Comparison of ENCODE assay signal across 8 cellular contexts in genomic region chr11:3049430-3050243, GRCh38.
DNase-seq lines count a peak whose midpoint lies in the region; ATAC-seq and TF ChIP-seq lines count a peak whose summit lies in the region.

No MANE protein-coding gene starts in this region.

- peaks cover 27% of the 10 kb centered on the region for H3K4me1 ChIP-seq in HUES6 (ENCODE audit: control insufficient read depth, insufficient read depth, low read length)

- H3K27ac ChIP-seq in HUES6 (ENCODE audit: low read depth, low read length), result no peak overlapping the region

- peak overlapping the region; percentile 5 for H3K9ac ChIP-seq in HUES6 (ENCODE audit: low read length)

- TF ChIP-seq CTCF in astrocyte of the cerebellum (IDR thresholded peaks at IDR 0.05; ENCODE audit: low read depth, low read length, missing control alignments), result peak; percentile 28

- no peak overlapping the region for H3K4me3 ChIP-seq in HUES6 (ENCODE audit: low read depth, low read length)
- H3K4me3 ChIP-seq in astrocyte of the cerebellum (ENCODE audit: low read depth, low read length), result no peak overlapping the region

- DNase-seq in DMS79 (lab: John Stamatoyannopoulos, UW), result peak; percentile 53
- peak; percentile 35 for DNase-seq in T follicular helper cell (ENCODE audit: low read depth)
- DNase-seq in astrocyte of the cerebellum (ENCODE audit: low read depth), result peak; percentile 84
- DNase-seq in iris pigment epithelial cell (ENCODE audit: low read depth), result peak; percentile 98
- DNase-seq in stimulated activated CD4-positive, alpha-beta T cell treated with anti-CD3 and anti-CD28 coated beads, Interleukin-1b, Interleukin-23, amount 100 ng/mL, for 4 hours (ENCODE audit: low read depth in 2 of 2), result peak; percentile 34 to 57
- no peak for DNase-seq in NCI-H1105 treated with DMSO at 0.1 percent for 48 hours (lab: John Stamatoyannopoulos, UW)

- peaks cover 35% of the 10 kb centered on the region for H3K36me3 ChIP-seq in HUES6 (ENCODE audit: control insufficient read depth, insufficient read depth, low read length)

- H3K27me3 ChIP-seq in HUES6 (ENCODE audit: control insufficient read depth, insufficient read depth, low read length), result no peaks in the 10 kb centered on the region

- ATAC-seq in GM21390 (IDR thresholded peaks at IDR 0.05; ENCODE audit: unreplicated experiment), result peak; percentile 94

- no peaks in the 10 kb centered on the region for H3K9me3 ChIP-seq in HUES6 (ENCODE audit: control insufficient read depth, insufficient read depth, low read depth, low read length)

- in situ Hi-C loops in astrocyte of the cerebellum (cut with HindIII; ENCODE audit: low sequenced_read_pairs), result no loop called here
